ENCODE assay signal across 8 cellular contexts in the genomic region with DNA sequence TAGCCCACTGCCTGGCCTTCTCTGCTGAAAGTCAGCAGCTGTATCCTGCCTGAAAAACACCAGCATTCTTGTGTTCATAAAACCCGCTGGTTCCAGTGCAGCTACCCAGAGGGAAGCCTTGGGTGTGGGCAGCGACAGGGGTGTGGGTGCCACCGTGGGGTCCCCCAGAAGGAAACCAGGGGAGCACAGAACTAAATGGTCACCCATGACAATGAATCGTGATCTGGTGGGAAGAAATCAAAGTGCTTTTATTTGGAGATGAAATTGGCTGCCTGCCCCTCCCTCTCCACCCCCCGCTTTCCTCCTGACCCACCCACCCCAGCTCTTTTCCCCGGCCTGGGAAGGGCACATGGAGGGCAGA. TPM values are rescaled to one million over a fixed set of nuclear protein-coding genes. Genes with fewer than 3 reads are reported as not detected.
DNase-seq lines count a peak whose midpoint lies in the region; ATAC-seq, FAIRE-seq and TF ChIP-seq lines count a peak whose summit lies in the region.

No MANE protein-coding gene starts in this region.

- H3K27me3 ChIP-seq in gastroesophageal sphincter (no peaks in the 10 kb centered on the region), rectal smooth muscle tissue (ENCODE audit: control insufficient read depth, insufficient read depth, low read length) (no peaks in the 10 kb centered on the region)

- POLR2A ChIA-PET in T-cell (lab: Charles Lee) = no interaction called here

- TF ChIP-seq EP300 in gastroesophageal sphincter (IDR thresholded peaks at IDR 0.05) = no peak

- DNase-seq in Daoy (ENCODE audit: low read depth) = peak; percentile 44
- no peak for DNase-seq in T-cell
- DNase-seq in activated CD8-positive, alpha-beta memory T cell treated with anti-CD3 and anti-CD28 coated beads for 24 hours = no peak
- DNase-seq in activated gamma-delta T cell treated with Interleukin-2 at 50 U/mL for 16 hours = no peak
- no peak for DNase-seq in GM12891 (ENCODE audit: insufficient read length, low spot score)
- no peak for DNase-seq in activated CD4-positive, alpha-beta T cell treated with anti-CD3 and anti-CD28 coated beads for 1 hour

- WGBS in gastroesophageal sphincter (ENCODE audit: low coverage in 1 of 2), 2 donors = 15 to 37% methylated on average over 4 to 6 of the region's 6 CpGs

- H3K27ac ChIP-seq in gastroesophageal sphincter = peak overlapping the region; percentile 11 to 86 (median 76)
- peak overlapping the region; percentile 77 for H3K27ac ChIP-seq in rectal smooth muscle tissue (ENCODE audit: low read depth, low read length)

- H3K27ac Mint-ChIP-seq in T-cell = peak overlapping the region; percentile 80 to 87

- peak overlapping the region; percentile 67 to 76 (median 71) for H3K4me3 Mint-ChIP-seq in T-cell

- no peak for FAIRE-seq in GM12891 (lab: Jason Lieb, UNC)

- H3K4me1 ChIP-seq in gastroesophageal sphincter (peaks cover 0 to 71% (median 11%) of the 10 kb centered on the region in 3 donors), rectal smooth muscle tissue (ENCODE audit: control insufficient read depth, insufficient read depth, low read length) (no peaks in the 10 kb centered on the region)

- H3K36me3 ChIP-seq in gastroesophageal sphincter (peaks cover 0 to 10% of the 10 kb centered on the region in 2 donors), rectal smooth muscle tissue (ENCODE audit: control insufficient read depth, insufficient read depth, low read length) (no peaks in the 10 kb centered on the region)

- TF ChIP-seq CTCF in gastroesophageal sphincter (IDR thresholded peaks at IDR 0.05) = no peak

- H3K27me3 Mint-ChIP-seq in T-cell = no peaks in the 10 kb centered on the region

- H3K9me3 ChIP-seq in gastroesophageal sphincter = no peaks in the 10 kb centered on the region

- peaks cover 65 to 82% (median 78%) of the 10 kb centered on the region in 3 donors for H3K4me1 Mint-ChIP-seq in T-cell

- no peak for TF ChIP-seq POLR2A in gastroesophageal sphincter (IDR thresholded peaks at IDR 0.05)
- no peak for TF ChIP-seq POLR2A in GM12891 (IDR thresholded peaks at IDR 0.05; ENCODE audit: low read depth, low read length)

- H3K9me3 Mint-ChIP-seq in T-cell = no peaks in the 10 kb centered on the region

- no peak overlapping the region for H3K9ac ChIP-seq in rectal smooth muscle tissue (ENCODE audit: low read length)

- H3K4me3 ChIP-seq in gastroesophageal sphincter (no peak overlapping the region), rectal smooth muscle tissue (ENCODE audit: low read length) (no peak overlapping the region)

- ATAC-seq in T-cell (replicated peaks in 1 of 4) (no peak), gastroesophageal sphincter (peak; percentile 34)

- peaks cover 28% of the 10 kb centered on the region for H3K36me3 Mint-ChIP-seq in T-cell

- CTCF ChIA-PET in T-cell (lab: Charles Lee) = interaction anchor here in 1 of 2 donors (1.0 kb wide), 1 partner anchor 8 kb away, joined by 3 read pairs; no protein-coding TSS in a partner anchor

TF ChIP-seq in GM12891, 5 proteins besides CTCF, POLR2A, EP300 and RAD21:
- no peak for TF ChIP-seq SPI1 (IDR thresholded peaks at IDR 0.05; ENCODE audit: low read depth, low read length)
- TF ChIP-seq POLR2AphosphoS5 (IDR thresholded peaks at IDR 0.05; ENCODE audit: low read depth, low read length) = no peak
- no peak for TF ChIP-seq PAX5 (IDR thresholded peaks at IDR 0.05; ENCODE audit: insufficient read depth, low read length, severe bottlenecking)
- TF ChIP-seq POU2F2 (IDR thresholded peaks at IDR 0.05; ENCODE audit: low read depth, low read length) = no peak
- TF ChIP-seq TAF1 (IDR thresholded peaks at IDR 0.05; ENCODE audit: low read depth, low read length) = no peak

RNA-seq across cellular contexts. Expression of a gene that starts 13.7 kb away (rescaled TPM):
- total RNA-seq in Daoy (2014; rRNA removed; shearing (Covaris generic)) = 12.0 and 13.2 TPM in 2 replicates
- total RNA-seq in T-cell (100 to 1,000 TPM; 223 to 267 (median 238) TPM), gastroesophageal sphincter (10 to 100 TPM; 25.0 to 43.1 (median 30.2) TPM)
- 13.4 TPM for polyA plus RNA-seq in GM12891 (2012; ENCODE audit: low read depth, missing spikeins)

Comparison
In these comparisons a context has a peak if more than half of its experiments do, and no peak if none do; other contexts are left out.
1. RNA of a gene that starts 13.7 kb away (total RNA-seq): 223 to 267 TPM in T-cell; 25.0 to 43.1 TPM in gastroesophageal sphincter and 12.0 to 13.2 TPM in Daoy; every median in the first group is over 4 times any median in the second.